Comparison of ENCODE assay signal across 20 cellular contexts in genomic region chr18:62388855-62389760, GRCh38.
A peak's percentile ranks its signal among the peaks of the same experiment; 100 is the strongest.
DNase-seq lines count a peak whose midpoint lies in the region; ATAC-seq and FAIRE-seq lines count a peak whose summit lies in the region.
"Had no signal": no experiment of that assay in that cellular context is flagged by ENCODE, and none has a peak within 500 bp of the region (broad histone marks: within the 10 kb centered on the region; RNA-seq: fewer than 3 reads in every experiment).

No MANE protein-coding gene starts in this region.

- peak; percentile 92 for DNase-seq in DMS53 (lab: John Stamatoyannopoulos, UW)
- peak; percentile 26 for DNase-seq in MV-4-11 (lab: John Stamatoyannopoulos, UW)
- peak; percentile 15 for DNase-seq in astrocyte of the hippocampus (ENCODE audit: low read depth, low spot score)
- peak; percentile 3 for DNase-seq in myocyte (ENCODE audit: low read depth)
- DNase-seq in activated CD4-positive, alpha-beta T cell treated with anti-CD3 and anti-CD28 coated beads, Interleukin-2, amount 50 U/mL, for 4 hours: no peak
- no peak for DNase-seq in frontal cortex (ENCODE audit: low spot score in 2 of 2)
- no peak for DNase-seq in stimulated activated naive CD8-positive, alpha-beta T cell treated with anti-CD3 and anti-CD28 coated beads, Interleukin-15, amount 100 ng/mL, for 72 hours
- DNase-seq: activated CD8-positive, alpha-beta memory T cell treated with anti-CD3 and anti-CD28 coated beads, Interleukin-2, amount 10 ng/mL, durations not matched to agents 7 days and 5 days; CD4-positive, CD25-positive, alpha-beta regulatory T cell; DMS79; effector CD8-positive, alpha-beta T cell; hippocampal formation; NCI-H187; NCI-H345; nucleus accumbens; right cardiac atrium; upper lobe of right lung had no signal

- no peaks in the 10 kb centered on the region for H3K4me1 Mint-ChIP-seq in stimulated activated naive CD8-positive, alpha-beta T cell treated with anti-CD3 and anti-CD28 coated beads, Interleukin-15, amount 100 ng/mL, for 72 hours
- H3K4me1 Mint-ChIP-seq: CD4-positive, CD25-positive, alpha-beta regulatory T cell; central memory CD8-positive, alpha-beta T cell had no signal

- FAIRE-seq in frontal cortex (lab: Jason Lieb, UNC): no peak

- no peak overlapping the region for H3K27ac Mint-ChIP-seq in stimulated activated naive CD8-positive, alpha-beta T cell treated with anti-CD3 and anti-CD28 coated beads, Interleukin-15, amount 100 ng/mL, for 72 hours
- H3K27ac Mint-ChIP-seq: activated CD8-positive, alpha-beta memory T cell treated with anti-CD3 and anti-CD28 coated beads, Interleukin-2, amount 10 ng/mL, durations not matched to agents 7 days and 5 days; CD4-positive, CD25-positive, alpha-beta regulatory T cell; GM23338 had no signal

- H3K9me3 Mint-ChIP-seq in stimulated activated naive CD8-positive, alpha-beta T cell treated with anti-CD3 and anti-CD28 coated beads, Interleukin-15, amount 100 ng/mL, for 72 hours: peaks cover 0 to 8% of the 10 kb centered on the region in 2 donors
- H3K9me3 Mint-ChIP-seq: CD4-positive, CD25-positive, alpha-beta regulatory T cell had no signal

- no peak overlapping the region for H3K4me3 Mint-ChIP-seq in stimulated activated naive CD8-positive, alpha-beta T cell treated with anti-CD3 and anti-CD28 coated beads, Interleukin-15, amount 100 ng/mL, for 72 hours
- H3K4me3 Mint-ChIP-seq: activated CD8-positive, alpha-beta memory T cell treated with anti-CD3 and anti-CD28 coated beads, Interleukin-2, amount 10 ng/mL, durations not matched to agents 7 days and 5 days; CD4-positive, CD25-positive, alpha-beta regulatory T cell; central memory CD8-positive, alpha-beta T cell; GM23338 had no signal

- ATAC-seq in GM19035 (IDR thresholded peaks at IDR 0.05; ENCODE audit: unreplicated experiment): no peak
- ATAC-seq in stimulated activated naive CD8-positive, alpha-beta T cell treated with anti-CD3 and anti-CD28 coated beads, Interleukin-15, amount 100 ng/mL, for 72 hours: no peak
- ATAC-seq: activated CD8-positive, alpha-beta memory T cell treated with anti-CD3 and anti-CD28 coated beads, Interleukin-2, amount 10 ng/mL, durations not matched to agents 7 days and 5 days; GM23338; right cardiac atrium; upper lobe of right lung had no signal

- no peaks in the 10 kb centered on the region for H3K27me3 Mint-ChIP-seq in stimulated activated naive CD8-positive, alpha-beta T cell treated with anti-CD3 and anti-CD28 coated beads, Interleukin-15, amount 100 ng/mL, for 72 hours
- H3K27me3 Mint-ChIP-seq: CD4-positive, CD25-positive, alpha-beta regulatory T cell had no signal

Comparison
In these comparisons a context has a peak if more than half of its experiments do, and no peak if none do; other contexts are left out.
1. DNase-seq: peak in DMS53 (single experiment), MV-4-11 (single experiment), astrocyte of the hippocampus (single experiment) and myocyte (single experiment); none in activated CD4-positive, alpha-beta T cell treated with anti-CD3 and anti-CD28 coated beads, Interleukin-2, amount 50 U/mL, for 4 hours (0 of 2), frontal cortex (0 of 2) and stimulated activated naive CD8-positive, alpha-beta T cell treated with anti-CD3 and anti-CD28 coated beads, Interleukin-15, amount 100 ng/mL, for 72 hours (0 of 2).